18 cellular contexts compared by ENCODE assay signal in the genomic region with DNA sequence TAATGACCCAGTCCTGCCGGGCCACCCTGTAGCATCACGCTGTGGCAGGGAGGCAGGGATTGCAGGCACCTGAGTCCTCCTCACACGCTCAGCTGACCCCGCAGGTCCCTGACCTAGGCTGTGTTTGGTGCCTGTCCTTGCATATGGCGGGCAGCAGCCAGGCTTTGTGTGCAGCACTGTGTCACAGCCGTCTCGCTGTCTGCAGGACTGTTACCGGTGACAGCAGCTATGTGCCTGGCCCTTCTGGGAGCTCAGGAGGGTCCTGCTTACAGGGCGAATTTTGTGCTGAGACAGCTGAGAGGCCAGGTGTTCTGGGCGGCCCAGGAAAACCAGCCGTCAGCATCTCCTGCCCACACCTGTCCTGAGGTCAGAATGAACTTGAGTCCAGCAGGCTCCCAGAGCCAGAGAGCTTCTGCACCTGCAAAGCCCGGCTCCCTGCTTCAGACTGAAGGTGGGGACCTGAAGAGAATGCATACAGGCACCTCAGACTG. TPM values are rescaled to one million over a fixed set of nuclear protein-coding genes. Genes with fewer than 3 reads are reported as not detected.
DNase-seq lines count a peak whose midpoint lies in the region; ATAC-seq, FAIRE-seq and TF ChIP-seq lines count a peak whose summit lies in the region.
"Had no signal": no experiment of that assay in that cellular context is flagged by ENCODE, and none has a peak within 500 bp of the region (broad histone marks: within the 10 kb centered on the region; RNA-seq: fewer than 3 reads in every experiment).

No MANE protein-coding gene starts in this region.

- peak overlapping the region; percentile 86 to 92 for H3K27ac Mint-ChIP-seq in stimulated activated naive CD8-positive, alpha-beta T cell treated with anti-CD3 and anti-CD28 coated beads, Interleukin-15, amount 100 ng/mL, for 72 hours

- H3K9me3 ChIP-seq in vagina, result no peaks in the 10 kb centered on the region
- H3K9me3 ChIP-seq: thoracic aorta had no signal

- TF ChIP-seq CTCF in vagina (IDR thresholded peaks at IDR 0.05), result no peak

- no peaks in the 10 kb centered on the region for H3K36me3 ChIP-seq in vagina
- H3K36me3 ChIP-seq: thoracic aorta had no signal

- TF ChIP-seq POLR2A in vagina (IDR thresholded peaks at IDR 0.05), result no peak

- DNase-seq in DMS53 (lab: John Stamatoyannopoulos, UW) (peak; percentile 55), DMS53 treated with DMSO at 0.1 percent for 48 hours (lab: John Stamatoyannopoulos, UW; ENCODE audit: unreplicated experiment) (no peak), vagina (ENCODE audit: extremely low spot score in 2 of 2) (no peak), NCI-H226 (no peak)
- DNase-seq in stimulated activated naive CD8-positive, alpha-beta T cell treated with anti-CD3 and anti-CD28 coated beads, Interleukin-15, amount 100 ng/mL, for 72 hours, result no peak
- DNase-seq in stimulated activated naive CD8-positive, alpha-beta T cell treated with anti-CD3 and anti-CD28 coated beads, Interleukin-15, Interleukin-2, amounts not matched to agents 100 U/mL and 50 U/mL, for 24 hours, result no peak
- DNase-seq: foreskin fibroblast, GM23248, hypothalamus, NCI-H1436 had no signal

- peak overlapping the region; percentile 98 for H3K27ac ChIP-seq in vagina
- H3K27ac ChIP-seq: 22Rv1, GM23248, VCaP had no signal

- H3K9me3 Mint-ChIP-seq in stimulated activated naive CD8-positive, alpha-beta T cell treated with anti-CD3 and anti-CD28 coated beads, Interleukin-15, amount 100 ng/mL, for 72 hours, result no peaks in the 10 kb centered on the region
- H3K9me3 Mint-ChIP-seq: activated naive CD4-positive, alpha-beta T cell treated with anti-CD3 and anti-CD28 coated beads, Interleukin-2, amount 50 U/mL, for 24 hours; dendritic cell treated with granulocyte-macrophage colony-stimulating factor and Interleukin-4, amounts not matched to agents 40 ng/mL and 50 ng/mL, for 4 days had no signal

- H3K27me3 Mint-ChIP-seq in stimulated activated naive CD8-positive, alpha-beta T cell treated with anti-CD3 and anti-CD28 coated beads, Interleukin-15, amount 100 ng/mL, for 72 hours, result peaks cover 7% of the 10 kb centered on the region
- H3K27me3 Mint-ChIP-seq: activated naive CD4-positive, alpha-beta T cell treated with anti-CD3 and anti-CD28 coated beads, Interleukin-2, amount 50 U/mL, for 24 hours had no signal

- no peak for ATAC-seq in stimulated activated naive CD8-positive, alpha-beta T cell treated with anti-CD3 and anti-CD28 coated beads, Interleukin-15, amount 100 ng/mL, for 72 hours
- no peak for ATAC-seq in stimulated activated naive CD8-positive, alpha-beta T cell treated with anti-CD3 and anti-CD28 coated beads, Interleukin-15, Interleukin-2, amounts not matched to agents 100 U/mL and 50 U/mL, for 24 hours
- no peak for ATAC-seq in GM21390 (IDR thresholded peaks at IDR 0.05; ENCODE audit: unreplicated experiment)

- peaks cover 59% of the 10 kb centered on the region for H3K4me1 ChIP-seq in vagina

- H3K27me3 ChIP-seq in vagina, result no peaks in the 10 kb centered on the region

- intact Hi-C loops in vagina (cut with DNase I), result no loop called here

- peak overlapping the region; percentile 50 to 72 for H3K4me3 Mint-ChIP-seq in stimulated activated naive CD8-positive, alpha-beta T cell treated with anti-CD3 and anti-CD28 coated beads, Interleukin-15, amount 100 ng/mL, for 72 hours

- peak; percentile 73 for FAIRE-seq in islet of Langerhans (lab: Jason Lieb, UNC)

- H3K4me3 ChIP-seq in vagina, result no peak overlapping the region

- peaks cover 90% of the 10 kb centered on the region for H3K4me1 Mint-ChIP-seq in stimulated activated naive CD8-positive, alpha-beta T cell treated with anti-CD3 and anti-CD28 coated beads, Interleukin-15, amount 100 ng/mL, for 72 hours

RNA-seq across cellular contexts. Expression of gene ARID5A, which starts 10.4 kb away (rescaled TPM):
- total RNA-seq in vagina, result 34.1 TPM

RNA-seq across cellular contexts. Expression of gene NEURL3, which starts 21.0 kb away (rescaled TPM):
- total RNA-seq in vagina, result 2.5 TPM
- total RNA-seq: GM23248, mesenteric fat pad, thoracic aorta had no signal
